ENCODE assay signal across 8 cellular contexts in genomic region chr18:7566587-7567486, GRCh38. TPM values are rescaled to one million over a fixed set of nuclear protein-coding genes. Genes with fewer than 3 reads are reported as not detected.
A peak's percentile ranks its signal among the peaks of the same experiment; 100 is the strongest.
DNase-seq lines count a peak whose midpoint lies in the region; ATAC-seq and TF ChIP-seq lines count a peak whose summit lies in the region.

PTPRM (plus strand) TSS chr18:7567316; CDS start chr18:7567819, 503 bp downstream.

- peak within 1 kb of the TSS; percentile 91 for H3K27ac Mint-ChIP-seq in mesothelial cell of epicardium

- H3K4me3 Mint-ChIP-seq in mesothelial cell of epicardium, result peak within 1 kb of the TSS; percentile 80

- DNase-seq in A172 (ENCODE audit: low spot score) (peak; percentile 36), NCI-H2196 treated with DMSO at 0.1 percent for 48 hours (lab: John Stamatoyannopoulos, UW; ENCODE audit: unreplicated experiment) (peak; percentile 54), activated T-cell treated with anti-CD3 and anti-CD28 coated beads for 48 hours (ENCODE audit: low read depth) (peak; percentile 61), erythroblast (lab: John Stamatoyannopoulos, UW) (peak; percentile 72 to 85), mesothelial cell of epicardium (ENCODE audit: low spot score in 2 of 2, unreplicated experiment in 2 of 2) (peak; percentile 65 to 88)
- DNase-seq in stimulated activated CD8-positive, alpha-beta memory T cell treated with anti-CD3 and anti-CD28 coated beads, Interleukin-4, amount 100 ng/mL, for 24 hours (ENCODE audit: low read depth), result peak; percentile 16

- TF ChIP-seq POLR2A in erythroblast (IDR thresholded peaks at IDR 0.05; ENCODE audit: low read length), result no peak

- peaks cover 5% of the 10 kb centered on the region for H3K36me3 Mint-ChIP-seq in mesothelial cell of epicardium

- peak; percentile 11 for TF ChIP-seq CTCF in mesothelial cell of epicardium (IDR thresholded peaks at IDR 0.05; ENCODE audit: unreplicated experiment)

- ATAC-seq in GM18511 (IDR thresholded peaks at IDR 0.05; ENCODE audit: unreplicated experiment), result peak; percentile 89
- ATAC-seq in HG02973 (IDR thresholded peaks at IDR 0.05; ENCODE audit: unreplicated experiment), result peak; percentile 88

- H3K9me3 Mint-ChIP-seq in mesothelial cell of epicardium, result no peaks in the 10 kb centered on the region

- H3K4me1 Mint-ChIP-seq in mesothelial cell of epicardium, result peaks cover 28% of the 10 kb centered on the region

- peaks cover 18% of the 10 kb centered on the region for H3K27me3 Mint-ChIP-seq in mesothelial cell of epicardium (ENCODE audit: low read depth)

RNA-seq across cellular contexts. Expression of gene PTPRM, which starts in this region (rescaled TPM):
- 19.0 and 26.4 TPM in 2 replicates for total RNA-seq in A172 (2014; rRNA removed; shearing (Covaris generic))
- 71.3 to 82.1 TPM (median 72.7 TPM) in 3 replicates for total RNA-seq in mesothelial cell of epicardium

Comparison
In these comparisons a context has a peak if more than half of its experiments do, and no peak if none do; other contexts are left out.
1. Peak in every context shown above with its lines: DNase-seq and ATAC-seq.
2. DNase-seq: peak in every context shown above with its lines; median percentile 78 in erythroblast; 76 in mesothelial cell of epicardium; 61 in activated T-cell treated with anti-CD3 and anti-CD28 coated beads for 48 hours; 54 in NCI-H2196 treated with DMSO at 0.1 percent for 48 hours; 36 in A172; 16 in stimulated activated CD8-positive, alpha-beta memory T cell treated with anti-CD3 and anti-CD28 coated beads, Interleukin-4, amount 100 ng/mL, for 24 hours.